9 cellular contexts compared by ENCODE assay signal in the genomic region with DNA sequence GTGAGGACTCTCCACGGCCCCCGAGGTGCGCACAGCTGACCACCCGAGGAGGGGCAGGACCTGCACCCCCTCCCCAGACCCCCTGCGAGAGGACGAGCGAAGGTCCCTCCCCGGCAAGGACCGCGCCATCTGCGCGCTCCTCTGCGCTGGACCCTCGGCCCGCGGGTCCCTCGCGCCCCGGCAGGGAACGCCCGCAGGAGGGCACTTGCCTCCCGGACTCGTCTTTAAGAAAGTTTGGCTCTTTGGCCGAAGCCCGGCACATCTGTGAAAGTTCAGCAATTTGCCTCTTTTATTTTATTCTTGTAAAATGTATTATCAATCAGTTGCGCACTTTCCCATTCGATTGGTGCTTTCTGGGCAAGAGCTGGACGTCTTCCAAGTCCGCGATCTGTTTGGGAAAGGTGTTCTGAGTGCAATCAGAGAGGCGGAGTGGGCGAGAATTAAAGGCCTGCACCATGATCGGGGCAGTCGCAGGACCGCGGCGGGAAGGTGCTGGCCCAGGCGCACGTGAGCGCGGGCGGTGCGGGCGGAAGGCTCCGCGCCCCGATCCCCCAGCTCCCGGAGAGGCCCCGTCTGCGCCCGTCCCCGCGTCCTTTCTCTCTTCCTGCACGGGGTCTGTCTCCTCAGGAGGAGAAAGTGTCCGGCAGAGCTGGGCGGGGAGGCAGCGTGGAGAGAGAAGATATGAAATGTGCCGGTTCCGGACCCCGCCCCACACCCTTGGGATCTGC. TPM values are rescaled to one million over a fixed set of nuclear protein-coding genes. Genes with fewer than 3 reads are reported as not detected.
DNase-seq lines count a peak whose midpoint lies in the region; ATAC-seq and TF ChIP-seq lines count a peak whose summit lies in the region.
"Had no signal": no experiment of that assay in that cellular context is flagged by ENCODE, and none has a peak within 500 bp of the region (broad histone marks: within the 10 kb centered on the region; RNA-seq: fewer than 3 reads in every experiment).

No MANE protein-coding gene starts in this region.

- intact Hi-C loops in naive thymus-derived CD4-positive, alpha-beta T cell (cut with micrococcal nuclease), result loop anchor here (1.0 to 5.0 kb wide), 3 partner anchors 43 to 348 kb away; no protein-coding TSS in a partner anchor

- H3K4me1 ChIP-seq in esophagus (ENCODE audit: control insufficient read depth in 2 of 2, insufficient read depth in 2 of 2, low read length in 1 of 2), result peaks cover 3 to 7% of the 10 kb centered on the region in 2 donors
- H3K4me1 ChIP-seq in naive thymus-derived CD4-positive, alpha-beta T cell (ENCODE audit: control insufficient read depth in 2 of 2, insufficient read depth in 2 of 2, low read length in 2 of 2), result peaks cover 10 to 12% of the 10 kb centered on the region in 2 donors

- H3K36me3 ChIP-seq in esophagus (ENCODE audit: control insufficient read depth in 2 of 2, insufficient read depth in 2 of 2, low read length in 1 of 2), result no peaks in the 10 kb centered on the region
- H3K36me3 ChIP-seq in naive thymus-derived CD4-positive, alpha-beta T cell (ENCODE audit: control insufficient read depth in 2 of 3, insufficient read depth in 3 of 3, low read length in 3 of 3), result no peaks in the 10 kb centered on the region

- H3K4me3 Mint-ChIP-seq in naive thymus-derived CD4-positive, alpha-beta T cell, result peak overlapping the region; percentile 76 to 90 (median 84)

- H3K27ac ChIP-seq in esophagus (ENCODE audit: low read depth in 2 of 2, low read length in 1 of 2), result no peak overlapping the region
- no peak overlapping the region for H3K27ac ChIP-seq in naive thymus-derived CD4-positive, alpha-beta T cell (ENCODE audit: low read depth, low read length)

- H3K9me3 Mint-ChIP-seq in naive thymus-derived CD4-positive, alpha-beta T cell, result no peaks in the 10 kb centered on the region

- no peaks in the 10 kb centered on the region for H3K9me3 ChIP-seq in esophagus (ENCODE audit: control insufficient read depth in 2 of 2, insufficient read depth in 1 of 2, low read depth in 1 of 2, low read length in 1 of 2)
- no peaks in the 10 kb centered on the region for H3K9me3 ChIP-seq in naive thymus-derived CD4-positive, alpha-beta T cell (ENCODE audit: control insufficient read depth in 2 of 3, low read length in 3 of 3)

- H3K27me3 ChIP-seq in esophagus (ENCODE audit: control insufficient read depth in 1 of 2, insufficient read depth in 2 of 2, low read length in 2 of 2), result no peaks in the 10 kb centered on the region
- H3K27me3 ChIP-seq in naive thymus-derived CD4-positive, alpha-beta T cell (ENCODE audit: control insufficient read depth in 2 of 2, insufficient read depth in 2 of 2, low read length in 2 of 2), result peaks cover 2 to 8% of the 10 kb centered on the region in 2 donors

- H3K4me3 ChIP-seq in esophagus (ENCODE audit: low read depth in 1 of 2, low read length in 2 of 2), result peak overlapping the region; percentile 45 to 56
- peak overlapping the region; percentile 55 for H3K4me3 ChIP-seq in naive thymus-derived CD4-positive, alpha-beta T cell (ENCODE audit: low read length)

- CTCF ChIA-PET in naive thymus-derived CD4-positive, alpha-beta T cell (lab: Charles Lee), result interaction anchor here (0.6 to 2.2 kb wide), 10 partner anchors 9 to 274 kb away, joined by 3 to 7 read pairs (median 4); no protein-coding TSS in a partner anchor

- POLR2A ChIA-PET in naive thymus-derived CD4-positive, alpha-beta T cell (lab: Charles Lee), result interaction anchor here (0.5 to 1.1 kb wide), 3 partner anchors 9 to 29 kb away, joined by 3 read pairs; no protein-coding TSS in a partner anchor

- peaks cover 23 to 53% (median 35%) of the 10 kb centered on the region in 5 donors for H3K27me3 Mint-ChIP-seq in naive thymus-derived CD4-positive, alpha-beta T cell

- peaks cover 0 to 16% (median 8%) of the 10 kb centered on the region in 7 donors for H3K4me1 Mint-ChIP-seq in naive thymus-derived CD4-positive, alpha-beta T cell

- no peak overlapping the region for H3K27ac Mint-ChIP-seq in naive thymus-derived CD4-positive, alpha-beta T cell

- 2% methylated on average over 54 to 60 of the region's 60 CpGs for WGBS in esophagus, 2 donors

- H3K36me3 Mint-ChIP-seq in naive thymus-derived CD4-positive, alpha-beta T cell, result no peaks in the 10 kb centered on the region

- peak; percentile 35 for ATAC-seq in SK-N-SH treated with all-trans-retinoic acid at 6 μM for 48 hours
- ATAC-seq in naive thymus-derived CD4-positive, alpha-beta T cell, result peak; percentile 31
- ATAC-seq in HG02981 (IDR thresholded peaks at IDR 0.05; ENCODE audit: unreplicated experiment), result no peak
- no peak for ATAC-seq in GM21786 (IDR thresholded peaks at IDR 0.05; ENCODE audit: unreplicated experiment)

- DNase-seq in GM03348 (ENCODE audit: low spot score) (peak; percentile 45), T-helper 9 cell (no peak), NCI-H2029 treated with DMSO at 0.1 percent for 48 hours (lab: John Stamatoyannopoulos, UW) (no peak)
- DNase-seq in naive thymus-derived CD4-positive, alpha-beta T cell, result peak in 5 of 9 donors; percentile 9 to 28 (median 21)

TF ChIP-seq in SK-N-SH treated with all-trans-retinoic acid at 6 μM for 48 hours, 23 proteins besides CTCF, POLR2A, EP300 and RAD21:
- no peak for TF ChIP-seq TCF4 (CRISPR knock-in tag; IDR thresholded peaks at IDR 0.05; ENCODE audit: borderline replicate concordance)
- TF ChIP-seq GLIS3 (CRISPR knock-in tag; IDR thresholded peaks at IDR 0.05), result no peak
- TF ChIP-seq ZFP3 (CRISPR knock-in tag; IDR thresholded peaks at IDR 0.05), result no peak
- no peak for TF ChIP-seq ZFP30 (CRISPR knock-in tag; IDR thresholded peaks at IDR 0.05)
- TF ChIP-seq, protein P1, sequence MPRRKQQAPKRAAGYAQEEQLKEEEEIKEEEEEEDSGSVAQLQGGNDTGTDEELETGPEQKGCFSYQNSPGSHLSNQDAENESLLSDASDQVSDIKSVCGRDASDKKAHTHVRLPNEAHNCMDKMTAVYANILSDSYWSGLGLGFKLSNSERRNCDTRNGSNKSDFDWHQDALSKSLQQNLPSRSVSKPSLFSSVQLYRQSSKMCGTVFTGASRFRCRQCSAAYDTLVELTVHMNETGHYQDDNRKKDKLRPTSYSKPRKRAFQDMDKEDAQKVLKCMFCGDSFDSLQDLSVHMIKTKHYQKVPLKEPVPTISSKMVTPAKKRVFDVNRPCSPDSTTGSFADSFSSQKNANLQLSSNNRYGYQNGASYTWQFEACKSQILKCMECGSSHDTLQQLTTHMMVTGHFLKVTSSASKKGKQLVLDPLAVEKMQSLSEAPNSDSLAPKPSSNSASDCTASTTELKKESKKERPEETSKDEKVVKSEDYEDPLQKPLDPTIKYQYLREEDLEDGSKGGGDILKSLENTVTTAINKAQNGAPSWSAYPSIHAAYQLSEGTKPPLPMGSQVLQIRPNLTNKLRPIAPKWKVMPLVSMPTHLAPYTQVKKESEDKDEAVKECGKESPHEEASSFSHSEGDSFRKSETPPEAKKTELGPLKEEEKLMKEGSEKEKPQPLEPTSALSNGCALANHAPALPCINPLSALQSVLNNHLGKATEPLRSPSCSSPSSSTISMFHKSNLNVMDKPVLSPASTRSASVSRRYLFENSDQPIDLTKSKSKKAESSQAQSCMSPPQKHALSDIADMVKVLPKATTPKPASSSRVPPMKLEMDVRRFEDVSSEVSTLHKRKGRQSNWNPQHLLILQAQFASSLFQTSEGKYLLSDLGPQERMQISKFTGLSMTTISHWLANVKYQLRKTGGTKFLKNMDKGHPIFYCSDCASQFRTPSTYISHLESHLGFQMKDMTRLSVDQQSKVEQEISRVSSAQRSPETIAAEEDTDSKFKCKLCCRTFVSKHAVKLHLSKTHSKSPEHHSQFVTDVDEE (CRISPR knock-in tag; IDR thresholded peaks at IDR 0.05), result no peak
- no peak for TF ChIP-seq ZNF70 (CRISPR knock-in tag; IDR thresholded peaks at IDR 0.05)
- no peak for TF ChIP-seq CSDC2 (CRISPR knock-in tag; IDR thresholded peaks at IDR 0.05)
- TF ChIP-seq BACH2 (CRISPR knock-in tag; IDR thresholded peaks at IDR 0.05; ENCODE audit: borderline replicate concordance), result no peak
- TF ChIP-seq ZC3H10 (CRISPR knock-in tag; IDR thresholded peaks at IDR 0.05), result no peak

RNA-seq across cellular contexts. Expression of a gene that starts 1.6 kb away (rescaled TPM):
- 1 to 10 TPM in 1 of 2 donors, under 1 TPM in 1; 0.45 to 1.0 TPM for polyA plus RNA-seq in esophagus
- under 1 TPM in 1 of 5 experiments, not detected in 4; 0.49 TPM for total RNA-seq in naive thymus-derived CD4-positive, alpha-beta T cell
- polyA plus RNA-seq in naive thymus-derived CD4-positive, alpha-beta T cell, result under 1 TPM in 1 of 2 donors, not detected in 1; 0.18 TPM
- total RNA-seq: NCI-H460 had no signal

RNA-seq across cellular contexts. Expression of a gene that starts 24.8 kb away (rescaled TPM):
- polyA plus RNA-seq in esophagus, result 10 to 100 TPM; 49.7 to 59.2 TPM
- total RNA-seq in naive thymus-derived CD4-positive, alpha-beta T cell, result 10 to 100 TPM; 61.1 to 92.7 (median 86.1) TPM
- polyA plus RNA-seq in naive thymus-derived CD4-positive, alpha-beta T cell, result 100 to 1,000 TPM; 153 to 199 TPM

RNA-seq across cellular contexts. Expression of a gene that starts 25.7 kb away (rescaled TPM):
- polyA plus RNA-seq in esophagus, result 10 to 100 TPM; 57.0 to 72.5 TPM
- 10 to 100 TPM; 16.5 to 94.1 (median 52.2) TPM for total RNA-seq in naive thymus-derived CD4-positive, alpha-beta T cell
- polyA plus RNA-seq in naive thymus-derived CD4-positive, alpha-beta T cell, result 10 to 100 TPM; 33.5 to 60.9 TPM

Comparison
In these comparisons a context has a peak if more than half of its experiments do, and no peak if none do; other contexts are left out.
1. DNase-seq: peak in GM03348 (single experiment) and naive thymus-derived CD4-positive, alpha-beta T cell (5 of 9); none in T-helper 9 cell (single experiment) and NCI-H2029 treated with DMSO at 0.1 percent for 48 hours (single experiment).
2. ATAC-seq: peak in SK-N-SH treated with all-trans-retinoic acid at 6 μM for 48 hours (single experiment) and naive thymus-derived CD4-positive, alpha-beta T cell (single experiment); none in HG02981 (single experiment) and GM21786 (single experiment).